Comparison of ENCODE assay signal across 7 cellular contexts in the genomic region with DNA sequence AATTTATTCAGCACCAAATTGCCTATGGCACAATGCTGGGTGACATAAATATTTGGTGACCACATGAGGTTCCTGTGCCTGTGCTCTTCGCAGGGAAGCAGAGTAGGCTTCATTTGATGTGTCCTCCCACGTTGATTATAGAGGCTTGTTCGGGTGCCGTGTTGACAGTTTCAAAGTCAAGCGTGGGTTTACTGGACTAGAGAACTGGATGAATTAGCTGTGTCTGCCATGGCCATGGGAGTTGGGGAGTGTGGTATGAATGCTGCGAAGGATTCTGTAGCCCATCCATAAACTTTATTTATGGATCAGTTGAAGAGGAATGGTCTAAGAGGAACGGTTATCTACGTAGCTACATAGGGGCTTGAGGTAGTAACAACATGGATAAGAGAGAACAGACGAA. TPM values are rescaled to one million over a fixed set of nuclear protein-coding genes. Genes with fewer than 3 reads are reported as not detected.
"Had no signal": no experiment of that assay in that cellular context is flagged by ENCODE, and none has a peak within 500 bp of the region (broad histone marks: within the 10 kb centered on the region; RNA-seq: fewer than 3 reads in every experiment).

No MANE protein-coding gene starts in this region.

- DNase-seq: GM23248, GOT3, H7, KBM-7 had no signal

- H2AFZ ChIP-seq: GM23248 had no signal

- H3K36me3 ChIP-seq: HAP-1 had no signal

- ATAC-seq: HCT116 had no signal

- H3K9me3 ChIP-seq: HAP-1 had no signal

- H3K4me1 ChIP-seq: HAP-1 had no signal

- H3K9ac ChIP-seq: GM23248 had no signal

- H3K27ac ChIP-seq: GM23248 had no signal

- H3K4me3 ChIP-seq: GM23248, HAP-1 had no signal

RNA-seq across cellular contexts. Expression of a gene that starts 11.0 kb away (rescaled TPM):
- total RNA-seq: HT-29 had no signal
